Comparison of ENCODE assay signal across 32 cellular contexts in genomic region chr3:94065819-94066218, GRCh38. TPM values are rescaled to one million over a fixed set of nuclear protein-coding genes. Genes with fewer than 3 reads are reported as not detected.
DNase-seq lines count a peak whose midpoint lies in the region; ATAC-seq, FAIRE-seq and TF ChIP-seq lines count a peak whose summit lies in the region.
"Had no signal": no experiment of that assay in that cellular context is flagged by ENCODE, and none has a peak within 500 bp of the region (broad histone marks: within the 10 kb centered on the region; RNA-seq: fewer than 3 reads in every experiment).

No MANE protein-coding gene starts in this region.

- TF ChIP-seq POLR2A in GM12878 (IDR thresholded peaks at IDR 0.05; ENCODE audit: low read depth, low read length) (no peak), heart left ventricle (IDR thresholded peaks at IDR 0.05) (no peak), vagina (IDR thresholded peaks at IDR 0.05) (no peak)

- FAIRE-seq in GM12878 (lab: Jason Lieb, UNC): no peak

- H3K4me2 ChIP-seq in Karpas-422 (ENCODE audit: low read depth, low read length, poor library complexity, severe bottlenecking): peak overlapping the region; percentile 96
- H3K4me2 ChIP-seq in GM12878 (ENCODE audit: control insufficient read depth, insufficient read depth): peak overlapping the region; percentile 72
- H3K4me2 ChIP-seq: PC-9 had no signal

- SMC1A ChIA-PET in GM12878 (lab: Charles Lee; ENCODE audit: uncharacterized antibody, unreplicated experiment): interaction anchor here (1.0 to 1.6 kb wide), 6 partner anchors 13 to 63 kb away, joined by 3 to 7 read pairs (median 4); no protein-coding TSS in a partner anchor

- no peak overlapping the region for H3K27ac Mint-ChIP-seq in stimulated activated naive CD8-positive, alpha-beta T cell treated with anti-CD3 and anti-CD28 coated beads, Interleukin-15, amount 100 ng/mL, for 72 hours
- H3K27ac Mint-ChIP-seq in stimulated activated effector memory CD8-positive, alpha-beta T cell treated with anti-CD3 and anti-CD28 coated beads, Interleukin-12 subunit alpha, Interleukin-12 subunit beta, amount 100 ng/mL, for 72 hours: peak overlapping the region; percentile 84
- H3K27ac Mint-ChIP-seq: activated CD4-positive, alpha-beta T cell treated with anti-CD3 and anti-CD28 coated beads, Interleukin-2, amount 10 ng/mL, durations not matched to agents 7 days and 5 days; H9; nephron progenitor cell had no signal

- H2AFZ ChIP-seq in Karpas-422 (ENCODE audit: low read length) (no peak overlapping the region), GM12878 (ENCODE audit: control insufficient read depth, low read depth, low read length) (no peak overlapping the region)
- H2AFZ ChIP-seq: PC-9 had no signal

- 62% methylated on average over 1 of the region's 1 CpG for WGBS in GM12878 (ENCODE audit: insufficient coverage, insufficient replicate concordance, low lambda C conversion rate, missing lambda C conversion rate)
- WGBS in heart left ventricle, 4 donors: 82 to 94% (median 84%) methylated on average over 1 of the region's 1 CpG

- intact Hi-C loops in GM12878 (cut with micrococcal nuclease; ENCODE audit: unreplicated experiment): loop anchor here (1.0 kb wide), 1 partner anchor 62 kb away; no protein-coding TSS in a partner anchor
- intact Hi-C loops in heart left ventricle (cut with DNase I): loop anchor here in 8 of 10 donors (5.0 to 10.0 kb wide), 4 partner anchors 64 to 161 kb away; no protein-coding TSS in a partner anchor
- intact Hi-C loops in vagina (cut with DNase I): loop anchor here (5.0 kb wide), 1 partner anchor 59 kb away; no protein-coding TSS in a partner anchor

- POLR2A ChIA-PET in GM12878 (lab: Charles Lee): interaction anchor here (0.9 kb wide), 1 partner anchor 63 kb away, joined by 3 read pairs; no protein-coding TSS in a partner anchor

- no peak overlapping the region for H3K4me3 Mint-ChIP-seq in stimulated activated naive CD8-positive, alpha-beta T cell treated with anti-CD3 and anti-CD28 coated beads, Interleukin-15, amount 100 ng/mL, for 72 hours
- H3K4me3 Mint-ChIP-seq in stimulated activated effector memory CD8-positive, alpha-beta T cell treated with anti-CD3 and anti-CD28 coated beads, Interleukin-12 subunit alpha, Interleukin-12 subunit beta, amount 100 ng/mL, for 72 hours: no peak overlapping the region
- H3K4me3 Mint-ChIP-seq: activated CD4-positive, alpha-beta T cell treated with anti-CD3 and anti-CD28 coated beads, Interleukin-2, amount 10 ng/mL, durations not matched to agents 7 days and 5 days; H9 had no signal

- H3K27me3 Mint-ChIP-seq in stimulated activated naive CD8-positive, alpha-beta T cell treated with anti-CD3 and anti-CD28 coated beads, Interleukin-15, amount 100 ng/mL, for 72 hours: no peaks in the 10 kb centered on the region
- H3K27me3 Mint-ChIP-seq: activated CD4-positive, alpha-beta T cell treated with anti-CD3 and anti-CD28 coated beads, Interleukin-2, amount 10 ng/mL, durations not matched to agents 7 days and 5 days; activated naive CD4-positive, alpha-beta T cell treated with anti-CD3 and anti-CD28 coated beads, Interleukin-2, amount 50 U/mL, for 24 hours had no signal

- in situ Hi-C loops in GM12878 (cut with MboI): loop anchor here (5.0 kb wide), 1 partner anchor 59 kb away; no protein-coding TSS in a partner anchor

- peaks cover 14% of the 10 kb centered on the region for H3K36me3 ChIP-seq in Karpas-422 (ENCODE audit: insufficient read depth, low read length)
- H3K36me3 ChIP-seq in GM12878 (ENCODE audit: control insufficient read depth in 2 of 2, insufficient read depth in 2 of 2, low read length in 1 of 2): peaks cover 0 to 19% of the 10 kb centered on the region in 2 experiments; a peak in 2 of 4 replicates
- H3K36me3 ChIP-seq in heart left ventricle: peaks cover 0 to 22% (median 0%) of the 10 kb centered on the region in 9 donors
- H3K36me3 ChIP-seq in vagina: peaks cover 0 to 5% of the 10 kb centered on the region in 2 donors
- H3K36me3 ChIP-seq: breast epithelium, ovary had no signal

- TF ChIP-seq RAD21 in GM12878 (IDR thresholded peaks at IDR 0.05; ENCODE audit: insufficient read depth, low read depth, low read length): no peak

- no peak for TF ChIP-seq CTCF in GM12878 (IDR thresholded peaks at IDR 0.05 in 2 of 3, conservative IDR thresholded peaks at IDR 0.05 in 1 of 3; ENCODE audit: control insufficient read depth in 2 of 3, extremely low read depth in 1 of 3, insufficient read depth in 1 of 3, low read depth in 3 of 3, low read length in 3 of 3)
- TF ChIP-seq CTCF in heart left ventricle (IDR thresholded peaks at IDR 0.05): no peak
- TF ChIP-seq CTCF in vagina (IDR thresholded peaks at IDR 0.05): no peak

- H3K9ac ChIP-seq in Karpas-422 (ENCODE audit: low read length) (0 out of 2 replicates have a peak overlapping the region, but pooled peaks have one; percentile 24), GM12878 (ENCODE audit: control insufficient read depth, insufficient read depth, low read length) (no peak overlapping the region; the same call in 1 of the 2 replicates)
- H3K9ac ChIP-seq: SK-N-SH had no signal

- TF ChIP-seq EP300 in GM12878 (IDR thresholded peaks at IDR 0.05; ENCODE audit: borderline replicate concordance in 1 of 2, control insufficient read depth in 1 of 2, low read depth in 2 of 2, low read length in 2 of 2): no peak

- H3K4me3 ChIP-seq in Karpas-422 (ENCODE audit: low read length) (peak overlapping the region; percentile 75; the same call in 1 of the 2 replicates), GM12878 (no peak overlapping the region), heart left ventricle (no peak overlapping the region), vagina (no peak overlapping the region)
- H3K4me3 ChIP-seq: breast epithelium, ovary, PC-9, skin epidermis, upper lobe of right lung had no signal

- RAD21 ChIA-PET in GM12878 (lab: Charles Lee; ENCODE audit: unreplicated experiment): interaction anchor here (0.8 to 1.4 kb wide), 6 partner anchors 28 to 63 kb away, joined by 3 to 9 read pairs (median 4); no protein-coding TSS in a partner anchor

- peaks cover 0 to 6% of the 10 kb centered on the region in 2 donors for H3K9me3 Mint-ChIP-seq in stimulated activated naive CD8-positive, alpha-beta T cell treated with anti-CD3 and anti-CD28 coated beads, Interleukin-15, amount 100 ng/mL, for 72 hours
- no peaks in the 10 kb centered on the region for H3K9me3 Mint-ChIP-seq in stimulated activated effector memory CD8-positive, alpha-beta T cell treated with anti-CD3 and anti-CD28 coated beads, Interleukin-12 subunit alpha, Interleukin-12 subunit beta, amount 100 ng/mL, for 72 hours
- H3K9me3 Mint-ChIP-seq: activated naive CD4-positive, alpha-beta T cell treated with anti-CD3 and anti-CD28 coated beads, Interleukin-2, amount 50 U/mL, for 24 hours; immature natural killer cell had no signal

- H3K36me3 Mint-ChIP-seq in stimulated activated effector memory CD8-positive, alpha-beta T cell treated with anti-CD3 and anti-CD28 coated beads, Interleukin-12 subunit alpha, Interleukin-12 subunit beta, amount 100 ng/mL, for 72 hours: peaks cover 71% of the 10 kb centered on the region

- H3K27ac ChIP-seq in Karpas-422 (ENCODE audit: low read length): peak overlapping the region; percentile 59
- H3K27ac ChIP-seq in GM12878 (ENCODE audit: control insufficient read depth, insufficient read depth): no peak overlapping the region
- H3K27ac ChIP-seq in heart left ventricle: no peak overlapping the region
- no peak overlapping the region for H3K27ac ChIP-seq in vagina
- H3K27ac ChIP-seq: breast epithelium, C4-2B, ovary, PC-9, skin epidermis, upper lobe of right lung had no signal

- no TSS peak for BruUV-seq in GM12878 (replicated peaks; lab: Mats Ljungman, UMichigan)

- DNase-seq in stimulated activated naive CD8-positive, alpha-beta T cell treated with anti-CD3 and anti-CD28 coated beads, Interleukin-15, Interleukin-2, amounts not matched to agents 100 U/mL and 50 U/mL, for 24 hours: no peak
- no peak for DNase-seq in stimulated activated naive CD8-positive, alpha-beta T cell treated with anti-CD3 and anti-CD28 coated beads, Interleukin-15, amount 100 ng/mL, for 72 hours
- DNase-seq in Karpas-422 (no peak), GM12878 (ENCODE audit: low read depth, low spot score) (no peak), cortex of kidney (lab: John Stamatoyannopoulos, UW) (no peak), heart left ventricle (no peak), vagina (ENCODE audit: extremely low spot score in 2 of 2) (no peak)
- DNase-seq in stimulated activated effector memory CD8-positive, alpha-beta T cell treated with anti-CD3 and anti-CD28 coated beads, Interleukin-12 subunit alpha, Interleukin-12 subunit beta, amount 100 ng/mL, for 72 hours (ENCODE audit: low spot score in 2 of 2): no peak
- DNase-seq: activated CD4-positive, alpha-beta T cell treated with anti-CD3 and anti-CD28 coated beads, Interleukin-2, amount 10 ng/mL, durations not matched to agents 7 days and 5 days; Calu3; DMS79 treated with DMSO at 0.1 percent for 48 hours; H9; immature natural killer cell; Kasumi-1; left cardiac atrium; NCI-H1417 treated with DMSO at 0.1 percent for 48 hours; NCI-H2029 treated with DMSO at 0.1 percent for 48 hours; NCI-H2227 treated with DMSO at 0.1 percent for 48 hours; nephron progenitor cell; ovary; SK-N-SH; stimulated activated naive CD4-positive, alpha-beta T cell; upper lobe of right lung had no signal

- CTCF ChIA-PET in GM12878 (lab: Yijun Ruan, JAX): interaction anchor here (0.6 to 11.1 kb wide), 8 partner anchors 15 to 227 kb away, joined by 3 to 164 read pairs (median 4); partner anchors contain the start of gene STX19

- ATAC-seq in stimulated activated naive CD8-positive, alpha-beta T cell treated with anti-CD3 and anti-CD28 coated beads, Interleukin-15, Interleukin-2, amounts not matched to agents 100 U/mL and 50 U/mL, for 24 hours: peak; percentile 11
- ATAC-seq in stimulated activated naive CD8-positive, alpha-beta T cell treated with anti-CD3 and anti-CD28 coated beads, Interleukin-15, amount 100 ng/mL, for 72 hours: no peak
- no peak for ATAC-seq in GM12878
- peak; percentile 62 for ATAC-seq in stimulated activated effector memory CD8-positive, alpha-beta T cell treated with anti-CD3 and anti-CD28 coated beads, Interleukin-12 subunit alpha, Interleukin-12 subunit beta, amount 100 ng/mL, for 72 hours
- ATAC-seq in heart left ventricle: no peak
- ATAC-seq: left cardiac atrium, upper lobe of right lung had no signal

- H3K79me2 ChIP-seq in Karpas-422 (ENCODE audit: low read length) (peaks cover 84% of the 10 kb centered on the region), GM12878 (ENCODE audit: control insufficient read depth, insufficient read depth, low read length) (peaks cover 60% of the 10 kb centered on the region)

- H3K27me3 ChIP-seq in Karpas-422 (ENCODE audit: low read length) (no peaks in the 10 kb centered on the region), GM12878 (replicated peaks in 1 of 2; ENCODE audit: control insufficient read depth in 2 of 2, insufficient read depth in 2 of 2, low read length in 1 of 2) (no peaks in the 10 kb centered on the region), heart left ventricle (no peaks in the 10 kb centered on the region), vagina (no peaks in the 10 kb centered on the region)
- H3K27me3 ChIP-seq: breast epithelium, ovary, upper lobe of right lung had no signal

- H4K20me1 ChIP-seq in Karpas-422 (ENCODE audit: insufficient read depth, low read depth, low read length): no peaks in the 10 kb centered on the region
- H4K20me1 ChIP-seq in GM12878 (ENCODE audit: control insufficient read depth, insufficient read depth): no peaks in the 10 kb centered on the region

- peaks cover 50% of the 10 kb centered on the region for H3K4me1 ChIP-seq in Karpas-422 (ENCODE audit: low read length)
- peaks cover 14% of the 10 kb centered on the region for H3K4me1 ChIP-seq in GM12878 (ENCODE audit: control insufficient read depth, insufficient read depth, low read length)
- peaks cover 3 to 48% (median 22%) of the 10 kb centered on the region in 12 donors for H3K4me1 ChIP-seq in heart left ventricle
- peaks cover 33% of the 10 kb centered on the region for H3K4me1 ChIP-seq in vagina
- H3K4me1 ChIP-seq: breast epithelium had no signal

- H3K4me1 Mint-ChIP-seq in stimulated activated naive CD8-positive, alpha-beta T cell treated with anti-CD3 and anti-CD28 coated beads, Interleukin-15, amount 100 ng/mL, for 72 hours: peaks cover 56% of the 10 kb centered on the region
- peaks cover 54% of the 10 kb centered on the region for H3K4me1 Mint-ChIP-seq in stimulated activated effector memory CD8-positive, alpha-beta T cell treated with anti-CD3 and anti-CD28 coated beads, Interleukin-12 subunit alpha, Interleukin-12 subunit beta, amount 100 ng/mL, for 72 hours

- H3K9me3 ChIP-seq in Karpas-422 (ENCODE audit: low read length) (no peaks in the 10 kb centered on the region), GM12878 (replicated peaks; ENCODE audit: control insufficient read depth, insufficient read depth, low read length) (peaks cover 14% of the 10 kb centered on the region; the same call in 2 of the 3 replicates), heart left ventricle (peaks cover 0 to 5% (median 0%) of the 10 kb centered on the region in 12 donors), vagina (no peaks in the 10 kb centered on the region)
- H3K9me3 ChIP-seq: breast epithelium, ovary, SK-N-SH, upper lobe of right lung had no signal

- H3K9me2 ChIP-seq in Karpas-422 (replicated peaks; ENCODE audit: insufficient read depth, low read length): no peaks in the 10 kb centered on the region
- H3K9me2 ChIP-seq: SK-N-SH had no signal

RNA-seq across cellular contexts. Expression of gene NSUN3, which starts 3.0 kb away (rescaled TPM):
- 15.3 and 36.9 TPM in 2 replicates for total RNA-seq in Karpas-422 (2014; rRNA removed; shearing (Covaris generic); ENCODE audit: low replicate concordance)
- 86.7 and 88.5 TPM in 2 replicates for total RNA-seq in GM12878 (2013; cell fraction: nucleolus; rRNA removed)
- total RNA-seq in GM12878 (2014; rRNA removed) (15.5 and 17.5 TPM in 2 replicates), GM12878 (2014; rRNA removed; fragmentation: Illumina TruSeq; extraction: Trizol) (18.8 and 20.3 TPM in 2 replicates), GM12878 (2021) (10.4 and 10.6 TPM in 2 replicates), heart left ventricle (10 to 100 TPM in 1 of 9 donors, 1 to 10 TPM in 8; 4.1 to 11.2 (median 7.5) TPM), vagina (15.7 TPM)
- polyA plus RNA-seq in GM12878 (2011; ENCODE audit: low read depth): 7.5 TPM
- polyA plus RNA-seq in GM12878 (2011; rRNA removed) (16.2 and 20.8 TPM in 2 replicates), GM12878 (2014; fragmentation: Illumina TruSeq; extraction: Trizol) (12.4 and 15.4 TPM in 2 replicates), GM12878 (2014; fragmentation: Nextera tagmentation; extraction: Ambion mirVana) (10 to 100 TPM in 1 of 2 experiments, 1 to 10 TPM in 1; 9.1 to 10.4 TPM), GM12878 (2014; rRNA removed) (8.4 and 10.3 TPM in 2 replicates), GM12878 (2016; fragmentation: Nextera tagmentation; extraction: Ambion mirVana) (10 to 100 TPM; 11.1 to 13.5 TPM), heart left ventricle (1 to 10 TPM; 2.9 to 7.2 TPM)
- polyA plus RNA-seq in GM12878 (2011; cell fraction: cytosol; rRNA removed): 7.6 and 8.0 TPM in 2 replicates
- polyA plus RNA-seq in GM12878 (2011; cell fraction: nucleus; rRNA removed): 12.5 and 13.7 TPM in 2 replicates
- polyA plus RNA-seq in GM12878 (2012): 7.7 TPM in 2 replicates
- 12.4 and 13.7 TPM in 2 replicates for polyA minus RNA-seq in GM12878 (2011; rRNA and poly(A)+ RNA removed)
- polyA minus RNA-seq in GM12878 (2011; cell fraction: cytosol; rRNA and poly(A)+ RNA removed): 6.3 and 6.7 TPM in 2 replicates
- polyA minus RNA-seq in GM12878 (2011; cell fraction: nucleus; rRNA and poly(A)+ RNA removed): 38.4 and 61.2 TPM in 2 replicates

RNA-seq across cellular contexts. Expression of gene DHFR2, which starts 3.1 kb away (rescaled TPM):
- total RNA-seq in Karpas-422 (2014; rRNA removed; shearing (Covaris generic); ENCODE audit: low replicate concordance): 5.6 and 7.9 TPM in 2 replicates
- total RNA-seq in GM12878 (2013; cell fraction: nucleolus; rRNA removed): 12.1 and 14.1 TPM in 2 replicates
- total RNA-seq in GM12878 (2014; rRNA removed): 3.8 and 5.1 TPM in 2 replicates
- 5.0 and 6.0 TPM in 2 replicates for total RNA-seq in GM12878 (2014; rRNA removed; fragmentation: Illumina TruSeq; extraction: Trizol)
- total RNA-seq in GM12878 (2021): 4.2 and 5.4 TPM in 2 replicates
- polyA plus RNA-seq in GM12878 (2011; ENCODE audit: low read depth): 1.4 TPM
- polyA plus RNA-seq in GM12878 (2011; rRNA removed): 5.6 and 9.2 TPM in 2 replicates
- 2.7 TPM in 2 replicates for polyA plus RNA-seq in GM12878 (2011; cell fraction: cytosol; rRNA removed)
- polyA plus RNA-seq in GM12878 (2011; cell fraction: nucleus; rRNA removed): 1.9 and 3.0 TPM in 2 replicates
- 2.6 and 3.7 TPM in 2 replicates for polyA plus RNA-seq in GM12878 (2012)
- 5.0 and 5.7 TPM in 2 replicates for polyA plus RNA-seq in GM12878 (2014; fragmentation: Illumina TruSeq; extraction: Trizol)
- polyA plus RNA-seq in GM12878 (2014; fragmentation: Nextera tagmentation; extraction: Ambion mirVana): 1 to 10 TPM; 1.8 to 2.7 TPM
- 2.7 and 3.9 TPM in 2 replicates for polyA plus RNA-seq in GM12878 (2014; rRNA removed)
- 1 to 10 TPM; 3.5 to 5.0 TPM for polyA plus RNA-seq in GM12878 (2016; fragmentation: Nextera tagmentation; extraction: Ambion mirVana)
- 3.7 and 6.4 TPM in 2 replicates for polyA minus RNA-seq in GM12878 (2011; rRNA and poly(A)+ RNA removed)
- polyA minus RNA-seq in GM12878 (2011; cell fraction: cytosol; rRNA and poly(A)+ RNA removed): 1.9 and 4.6 TPM in 2 replicates
- 3.9 and 4.8 TPM in 2 replicates for polyA minus RNA-seq in GM12878 (2011; cell fraction: nucleus; rRNA and poly(A)+ RNA removed)
- total RNA-seq in heart left ventricle: 1 to 10 TPM; 1.6 to 5.4 (median 3.7) TPM
- polyA plus RNA-seq in heart left ventricle: 1 to 10 TPM; 2.3 to 2.7 TPM
- total RNA-seq in vagina: 6.4 TPM

RNA-seq across cellular contexts. Expression of gene STX19, which starts 37.4 kb away (rescaled TPM):
- total RNA-seq in Karpas-422 (2014; rRNA removed; shearing (Covaris generic); ENCODE audit: low replicate concordance): not detected in 2 replicates
- total RNA-seq in GM12878 (2013; cell fraction: nucleolus; rRNA removed): not detected in 2 replicates
- total RNA-seq in GM12878 (2014; rRNA removed) (not detected in 2 replicates), GM12878 (2014; rRNA removed; fragmentation: Illumina TruSeq; extraction: Trizol) (not detected in 2 replicates), GM12878 (2021) (not detected in 2 replicates), heart left ventricle (under 1 TPM in 1 of 9 donors, not detected in 8; 0.25 TPM), vagina (2.5 TPM)
- polyA plus RNA-seq in GM12878 (2011; ENCODE audit: low read depth): not detected
- polyA plus RNA-seq in GM12878 (2011; rRNA removed) (0.10 and 0.26 TPM in 2 replicates), GM12878 (2014; fragmentation: Illumina TruSeq; extraction: Trizol) (not detected in 2 replicates), GM12878 (2014; fragmentation: Nextera tagmentation; extraction: Ambion mirVana) (under 1 TPM; 0.11 to 0.14 TPM), GM12878 (2014; rRNA removed) (0.09 TPM in 1 of 2 replicates, not detected in the other), GM12878 (2016; fragmentation: Nextera tagmentation; extraction: Ambion mirVana) (not detected), heart left ventricle (not detected)
- polyA plus RNA-seq in GM12878 (2011; cell fraction: cytosol; rRNA removed): not detected in 2 replicates
- not detected in 2 replicates for polyA plus RNA-seq in GM12878 (2011; cell fraction: nucleus; rRNA removed)
- polyA plus RNA-seq in GM12878 (2012): not detected in 2 replicates
- polyA minus RNA-seq in GM12878 (2011; rRNA and poly(A)+ RNA removed): not detected in 2 replicates
- polyA minus RNA-seq in GM12878 (2011; cell fraction: cytosol; rRNA and poly(A)+ RNA removed): not detected in 2 replicates
- not detected in 2 replicates for polyA minus RNA-seq in GM12878 (2011; cell fraction: nucleus; rRNA and poly(A)+ RNA removed)
- total RNA-seq: activated CD4-positive, alpha-beta T cell treated with anti-CD3 and anti-CD28 coated beads, Interleukin-2, amount 10 ng/mL, durations not matched to agents 7 days and 5 days; H9; left cardiac atrium; lung microvascular endothelial cell; renal cortical epithelial cell; T-helper 2 cell treated with Interferon-gamma antibody and Interleukin-4, amounts not matched to agents 100 ng/mL and 5 ng/mL, for 36 hours; temporal lobe had no signal
- polyA plus RNA-seq: ovary, SK-N-SH had no signal

Comparison
In these comparisons a context has a peak if more than half of its experiments do, and no peak if none do; other contexts are left out.
1. ATAC-seq: peak in stimulated activated naive CD8-positive, alpha-beta T cell treated with anti-CD3 and anti-CD28 coated beads, Interleukin-15, Interleukin-2, amounts not matched to agents 100 U/mL and 50 U/mL, for 24 hours (single experiment) and stimulated activated effector memory CD8-positive, alpha-beta T cell treated with anti-CD3 and anti-CD28 coated beads, Interleukin-12 subunit alpha, Interleukin-12 subunit beta, amount 100 ng/mL, for 72 hours (single experiment); none in stimulated activated naive CD8-positive, alpha-beta T cell treated with anti-CD3 and anti-CD28 coated beads, Interleukin-15, amount 100 ng/mL, for 72 hours (single experiment), GM12878 (single experiment) and heart left ventricle (0 of 4).